In the genomic region with DNA sequence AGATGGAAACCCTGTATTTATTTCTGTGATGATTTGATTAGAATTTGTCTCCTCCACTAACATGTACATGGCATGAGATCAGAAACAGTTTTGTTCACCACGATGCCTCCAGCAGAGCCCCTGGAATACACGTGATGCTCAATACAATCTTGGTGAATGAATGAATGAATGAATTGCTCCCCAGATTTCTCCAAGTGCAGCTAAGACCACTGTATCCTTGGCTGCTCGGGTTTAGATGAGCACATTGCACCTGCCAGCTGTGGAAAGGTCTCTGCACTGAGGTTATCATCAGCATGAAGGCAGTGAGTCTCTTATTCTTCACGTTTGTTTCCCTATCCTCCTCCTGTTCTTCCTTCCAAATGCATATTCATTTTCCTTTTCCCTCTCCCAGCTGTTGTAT, we compare ENCODE assay signal across 14 cellular contexts. TPM values are rescaled to one million over a fixed set of nuclear protein-coding genes. Genes with fewer than 3 reads are reported as not detected.
A peak's percentile ranks its signal among the peaks of the same experiment; 100 is the strongest.
DNase-seq lines count a peak whose midpoint lies in the region; ATAC-seq and TF ChIP-seq lines count a peak whose summit lies in the region.
"Had no signal": no experiment of that assay in that cellular context is flagged by ENCODE, and none has a peak within 500 bp of the region (broad histone marks: within the 10 kb centered on the region; RNA-seq: fewer than 3 reads in every experiment).

No MANE protein-coding gene starts in this region.

- H4K20me1 ChIP-seq in PC-3 (ENCODE audit: low read length): no peaks in the 10 kb centered on the region

- intact Hi-C loops in PC-3 (cut with micrococcal nuclease): no loop called here
- intact Hi-C loops in dendritic cell treated with granulocyte-macrophage colony-stimulating factor and Interleukin-4, amounts not matched to agents 40 ng/mL and 50 ng/mL, for 4 days (cut with micrococcal nuclease): no loop called here

- no peak overlapping the region for H3K9ac ChIP-seq in PC-3 (ENCODE audit: low read length)
- H3K9ac ChIP-seq: neural progenitor cell had no signal

- H2AFZ ChIP-seq in PC-3 (ENCODE audit: low read length): peak overlapping the region; percentile 23; the same call in 1 of the 2 replicates
- H2AFZ ChIP-seq: neural progenitor cell had no signal

- H3K4me3 ChIP-seq in PC-3 (ENCODE audit: low read length) (no peak overlapping the region), MG63 (no peak overlapping the region)
- H3K4me3 ChIP-seq: neural progenitor cell, SJCRH30, skin epidermis had no signal

- no peak overlapping the region for H3K4me2 ChIP-seq in PC-3 (ENCODE audit: low read length)
- H3K4me2 ChIP-seq: neural progenitor cell had no signal

- peak; percentile 31 for DNase-seq in activated T-cell treated with anti-CD3 and anti-CD28 coated beads, Interleukin-2, amount 50 U/mL, for 24 hours
- DNase-seq in activated T-cell treated with anti-CD3 and anti-CD28 coated beads for 4 hours (no peak), PC-3 (no peak), MG63 (no peak), COLO668 (lab: John Stamatoyannopoulos, UW; ENCODE audit: unreplicated experiment) (no peak), NCI-H446 (lab: John Stamatoyannopoulos, UW) (no peak)
- no peak for DNase-seq in stimulated activated effector memory CD8-positive, alpha-beta T cell treated with anti-CD3 and anti-CD28 coated beads, Interleukin-12 subunit alpha, Interleukin-12 subunit beta, amount 100 ng/mL, for 72 hours (ENCODE audit: low spot score in 2 of 2)
- DNase-seq: activated CD4-positive, alpha-beta T cell treated with anti-CD3 and anti-CD28 coated beads, Interleukin-2, amount 50 U/mL, for 1 hour; NCI-H510A treated with DMSO at 0.1 percent for 48 hours; SJCRH30 had no signal

- no peak for TF ChIP-seq CTCF in PC-3 (conservative IDR thresholded peaks at IDR 0.05; ENCODE audit: low read depth, low read length)

- peak overlapping the region; percentile 92 for H3K27ac Mint-ChIP-seq in activated T-cell treated with anti-CD3 and anti-CD28 coated beads, Interleukin-2, amount 50 U/mL, for 24 hours
- peak overlapping the region; percentile 52 for H3K27ac Mint-ChIP-seq in dendritic cell treated with granulocyte-macrophage colony-stimulating factor and Interleukin-4, amounts not matched to agents 40 ng/mL and 50 ng/mL, for 4 days
- H3K27ac Mint-ChIP-seq in stimulated activated effector memory CD8-positive, alpha-beta T cell treated with anti-CD3 and anti-CD28 coated beads, Interleukin-12 subunit alpha, Interleukin-12 subunit beta, amount 100 ng/mL, for 72 hours: peak overlapping the region; percentile 90
- H3K27ac Mint-ChIP-seq: neural progenitor cell had no signal

- POLR2A ChIA-PET in PC-3 (lab: Charles Lee; ENCODE audit: unreplicated experiment): no interaction called here

- H3K4me3 Mint-ChIP-seq in activated T-cell treated with anti-CD3 and anti-CD28 coated beads, Interleukin-2, amount 50 U/mL, for 24 hours: peak overlapping the region; percentile 60
- H3K4me3 Mint-ChIP-seq in dendritic cell treated with granulocyte-macrophage colony-stimulating factor and Interleukin-4, amounts not matched to agents 40 ng/mL and 50 ng/mL, for 4 days: no peak overlapping the region
- H3K4me3 Mint-ChIP-seq in stimulated activated effector memory CD8-positive, alpha-beta T cell treated with anti-CD3 and anti-CD28 coated beads, Interleukin-12 subunit alpha, Interleukin-12 subunit beta, amount 100 ng/mL, for 72 hours: peak overlapping the region; percentile 54
- H3K4me3 Mint-ChIP-seq: neural progenitor cell had no signal

- CTCF ChIA-PET in PC-3 (lab: Charles Lee): no interaction called here

- H3K9me3 Mint-ChIP-seq in activated T-cell treated with anti-CD3 and anti-CD28 coated beads, Interleukin-2, amount 50 U/mL, for 24 hours: no peaks in the 10 kb centered on the region
- H3K9me3 Mint-ChIP-seq in dendritic cell treated with granulocyte-macrophage colony-stimulating factor and Interleukin-4, amounts not matched to agents 40 ng/mL and 50 ng/mL, for 4 days: no peaks in the 10 kb centered on the region
- H3K9me3 Mint-ChIP-seq in stimulated activated effector memory CD8-positive, alpha-beta T cell treated with anti-CD3 and anti-CD28 coated beads, Interleukin-12 subunit alpha, Interleukin-12 subunit beta, amount 100 ng/mL, for 72 hours: no peaks in the 10 kb centered on the region
- H3K9me3 Mint-ChIP-seq: neural progenitor cell had no signal

- no peak for ATAC-seq in PC-3
- no peak for ATAC-seq in stimulated activated effector memory CD8-positive, alpha-beta T cell treated with anti-CD3 and anti-CD28 coated beads, Interleukin-12 subunit alpha, Interleukin-12 subunit beta, amount 100 ng/mL, for 72 hours

- H3K27me3 ChIP-seq in PC-3 (ENCODE audit: low read length) (no peaks in the 10 kb centered on the region), MG63 (no peaks in the 10 kb centered on the region)
- H3K27me3 ChIP-seq: SJCRH30 had no signal

- no peaks in the 10 kb centered on the region for H3K79me2 ChIP-seq in PC-3 (ENCODE audit: low read length)

- H3K27me3 Mint-ChIP-seq in activated T-cell treated with anti-CD3 and anti-CD28 coated beads, Interleukin-2, amount 50 U/mL, for 24 hours: no peaks in the 10 kb centered on the region
- H3K27me3 Mint-ChIP-seq in dendritic cell treated with granulocyte-macrophage colony-stimulating factor and Interleukin-4, amounts not matched to agents 40 ng/mL and 50 ng/mL, for 4 days: peaks cover 4% of the 10 kb centered on the region

- H3K36me3 ChIP-seq in PC-3 (ENCODE audit: low read depth, low read length) (no peaks in the 10 kb centered on the region), MG63 (peaks cover 2% of the 10 kb centered on the region; the same call in 1 of the 2 replicates)
- H3K36me3 ChIP-seq: neural progenitor cell, SJCRH30 had no signal

- H3F3A ChIP-seq in PC-3 (ENCODE audit: low read length, unreplicated experiment): no peaks in the 10 kb centered on the region

- no peaks in the 10 kb centered on the region for H3K4me1 ChIP-seq in PC-3 (ENCODE audit: insufficient read depth, low read length)
- H3K4me1 ChIP-seq: neural progenitor cell had no signal

- no peaks in the 10 kb centered on the region for H3K9me2 ChIP-seq in PC-3 (replicated peaks; ENCODE audit: low read length)

- no peaks in the 10 kb centered on the region for H3K9me3 ChIP-seq in PC-3 (ENCODE audit: low read length)
- no peaks in the 10 kb centered on the region for H3K9me3 ChIP-seq in MG63
- H3K9me3 ChIP-seq: SJCRH30 had no signal

- peaks cover 68% of the 10 kb centered on the region for H3K4me1 Mint-ChIP-seq in activated T-cell treated with anti-CD3 and anti-CD28 coated beads, Interleukin-2, amount 50 U/mL, for 24 hours (ENCODE audit: low read depth)
- H3K4me1 Mint-ChIP-seq in dendritic cell treated with granulocyte-macrophage colony-stimulating factor and Interleukin-4, amounts not matched to agents 40 ng/mL and 50 ng/mL, for 4 days (ENCODE audit: low read depth): peaks cover 80% of the 10 kb centered on the region
- peaks cover 66% of the 10 kb centered on the region for H3K4me1 Mint-ChIP-seq in stimulated activated effector memory CD8-positive, alpha-beta T cell treated with anti-CD3 and anti-CD28 coated beads, Interleukin-12 subunit alpha, Interleukin-12 subunit beta, amount 100 ng/mL, for 72 hours

- no TSS peak for BruUV-seq in PC-3 (replicated peaks; lab: Mats Ljungman, UMichigan)

- H3K36me3 Mint-ChIP-seq in activated T-cell treated with anti-CD3 and anti-CD28 coated beads, Interleukin-2, amount 50 U/mL, for 24 hours (ENCODE audit: low read depth): no peaks in the 10 kb centered on the region
- H3K36me3 Mint-ChIP-seq in dendritic cell treated with granulocyte-macrophage colony-stimulating factor and Interleukin-4, amounts not matched to agents 40 ng/mL and 50 ng/mL, for 4 days (ENCODE audit: low read depth): peaks cover 58% of the 10 kb centered on the region
- peaks cover 15% of the 10 kb centered on the region for H3K36me3 Mint-ChIP-seq in stimulated activated effector memory CD8-positive, alpha-beta T cell treated with anti-CD3 and anti-CD28 coated beads, Interleukin-12 subunit alpha, Interleukin-12 subunit beta, amount 100 ng/mL, for 72 hours
- H3K36me3 Mint-ChIP-seq: neural progenitor cell had no signal

- H3K27ac ChIP-seq in PC-3 (ENCODE audit: low read length): no peak overlapping the region
- H3K27ac ChIP-seq: neural progenitor cell, SJCRH30 had no signal

RNA-seq across cellular contexts. Expression of gene CASS4, which starts 17.9 kb away (rescaled TPM):
- 0.04 and 0.17 TPM in 2 replicates for total RNA-seq in PC-3 (2014; rRNA removed)
- total RNA-seq in MG63 (2014; rRNA removed; shearing (Covaris generic); ENCODE audit: low replicate concordance): 0.07 and 0.25 TPM in 2 replicates
- total RNA-seq: glomerular endothelial cell had no signal

RNA-seq across cellular contexts. Expression of gene CSTF1, which starts 37.5 kb away (rescaled TPM):
- 48.9 and 60.2 TPM in 2 replicates for total RNA-seq in PC-3 (2014; rRNA removed)
- 68.6 and 135 TPM in 2 replicates for total RNA-seq in MG63 (2014; rRNA removed; shearing (Covaris generic); ENCODE audit: low replicate concordance)

RNA-seq across cellular contexts. Expression of gene AURKA, which starts 37.9 kb away (rescaled TPM):
- total RNA-seq in PC-3 (2014; rRNA removed): 137 and 139 TPM in 2 replicates
- 86.4 and 130 TPM in 2 replicates for total RNA-seq in MG63 (2014; rRNA removed; shearing (Covaris generic); ENCODE audit: low replicate concordance)

RNA-seq across cellular contexts. Expression of gene RTF2, which starts 38.5 kb away (rescaled TPM):
- 122 and 149 TPM in 2 replicates for total RNA-seq in PC-3 (2014; rRNA removed)
- 163 and 171 TPM in 2 replicates for total RNA-seq in MG63 (2014; rRNA removed; shearing (Covaris generic); ENCODE audit: low replicate concordance)
